8 cellular contexts compared by ENCODE assay signal in genomic region chr20:35091808-35092523, GRCh38.
A peak's percentile ranks its signal among the peaks of the same experiment; 100 is the strongest.
DNase-seq lines count a peak whose midpoint lies in the region; ATAC-seq and TF ChIP-seq lines count a peak whose summit lies in the region.

No MANE protein-coding gene starts in this region.

- H3K27me3 Mint-ChIP-seq in stimulated activated naive B cell treated with anti-CD40 and anti-IgM and Interleukin-4, amounts not matched to agents 10 μg/mL and 1 μg/mL and 100 μg/mL, for 72 hours, result no peaks in the 10 kb centered on the region

- peak overlapping the region; percentile 81 to 94 for H3K4me3 Mint-ChIP-seq in stimulated activated naive B cell treated with anti-CD40 and anti-IgM and Interleukin-4, amounts not matched to agents 10 μg/mL and 1 μg/mL and 100 μg/mL, for 72 hours

- in situ Hi-C loops in astrocyte of the cerebellum (cut with HindIII; ENCODE audit: low sequenced_read_pairs), result no loop called here

- ATAC-seq in GM21529 (IDR thresholded peaks at IDR 0.05; ENCODE audit: unreplicated experiment) (peak; percentile 28), GM18519 (IDR thresholded peaks at IDR 0.05; ENCODE audit: low FRiP score, unreplicated experiment) (no peak), HG02981 (IDR thresholded peaks at IDR 0.05; ENCODE audit: unreplicated experiment) (no peak)
- ATAC-seq in stimulated activated naive B cell treated with anti-CD40 and anti-IgM and Interleukin-4, amounts not matched to agents 10 μg/mL and 1 μg/mL and 100 μg/mL, for 72 hours (replicated peaks), result peak; percentile 45 to 47

- H3K4me3 ChIP-seq in astrocyte of the cerebellum (ENCODE audit: low read depth, low read length), result peak overlapping the region; percentile 94

- peak overlapping the region; percentile 84 for H3K27ac Mint-ChIP-seq in stimulated activated naive B cell treated with anti-CD40 and anti-IgM and Interleukin-4, amounts not matched to agents 10 μg/mL and 1 μg/mL and 100 μg/mL, for 72 hours

- TF ChIP-seq CTCF in astrocyte of the cerebellum (IDR thresholded peaks at IDR 0.05; ENCODE audit: low read depth, low read length, missing control alignments), result no peak

- no peaks in the 10 kb centered on the region for H3K9me3 Mint-ChIP-seq in stimulated activated naive B cell treated with anti-CD40 and anti-IgM and Interleukin-4, amounts not matched to agents 10 μg/mL and 1 μg/mL and 100 μg/mL, for 72 hours

- peaks cover 29 to 46% of the 10 kb centered on the region in 2 donors for H3K4me1 Mint-ChIP-seq in stimulated activated naive B cell treated with anti-CD40 and anti-IgM and Interleukin-4, amounts not matched to agents 10 μg/mL and 1 μg/mL and 100 μg/mL, for 72 hours

- H3K36me3 Mint-ChIP-seq in stimulated activated naive B cell treated with anti-CD40 and anti-IgM and Interleukin-4, amounts not matched to agents 10 μg/mL and 1 μg/mL and 100 μg/mL, for 72 hours, result peaks cover 4 to 12% of the 10 kb centered on the region in 2 donors

- DNase-seq in EL, result peak; percentile 24
- DNase-seq in Kasumi-1 (lab: John Stamatoyannopoulos, UW), result peak; percentile 5 to 45
- no peak for DNase-seq in astrocyte of the cerebellum (ENCODE audit: low read depth)
- peak; percentile 33 for DNase-seq in iris pigment epithelial cell (ENCODE audit: low read depth)
- no peak for DNase-seq in stimulated activated naive B cell treated with anti-CD40 and anti-IgM and Interleukin-4, amounts not matched to agents 10 μg/mL and 1 μg/mL and 100 μg/mL, for 72 hours

Comparison
In these comparisons a context has a peak if more than half of its experiments do, and no peak if none do; other contexts are left out.
1. DNase-seq: peak in EL (single experiment), Kasumi-1 (2 of 2) and iris pigment epithelial cell (single experiment); none in astrocyte of the cerebellum (single experiment) and stimulated activated naive B cell treated with anti-CD40 and anti-IgM and Interleukin-4, amounts not matched to agents 10 μg/mL and 1 μg/mL and 100 μg/mL, for 72 hours (single experiment).
2. ATAC-seq: peak in GM21529 (single experiment) and stimulated activated naive B cell treated with anti-CD40 and anti-IgM and Interleukin-4, amounts not matched to agents 10 μg/mL and 1 μg/mL and 100 μg/mL, for 72 hours (2 of 2); none in GM18519 (single experiment) and HG02981 (single experiment).